20 cellular contexts compared by ENCODE assay signal in the genomic region with DNA sequence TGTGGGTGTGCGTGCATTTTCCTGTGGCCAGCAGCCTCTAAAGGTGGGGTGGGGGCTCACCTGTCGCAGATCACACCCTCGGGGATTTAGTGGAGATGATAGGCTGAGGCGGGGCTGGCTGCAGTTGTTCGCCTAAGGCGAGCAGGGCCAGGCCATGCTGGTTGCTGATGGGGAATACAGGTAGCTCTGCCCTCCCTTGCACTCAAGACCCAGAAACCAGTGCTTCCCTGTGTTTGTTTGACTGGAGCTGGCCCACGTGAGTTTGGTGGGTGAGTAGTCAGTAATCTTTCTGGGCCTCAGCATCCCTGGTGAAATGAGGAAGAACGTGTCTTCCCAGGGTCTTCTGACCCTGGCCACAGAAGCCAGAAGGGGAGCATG.
"Had no signal": no experiment of that assay in that cellular context is flagged by ENCODE, and none has a peak within 500 bp of the region (broad histone marks: within the 10 kb centered on the region; RNA-seq: fewer than 3 reads in every experiment).

No MANE protein-coding gene starts in this region.

- H3K9me3 ChIP-seq: breast epithelium, tibial artery had no signal

- H3K4me3 Mint-ChIP-seq: mesothelial cell of epicardium; natural killer cell treated with Interleukin-12 subunit alpha and Interleukin-12 subunit beta and Interleukin-15 and Interleukin-18, amount 100 ng/mL, for 72 hours; T-helper 1 cell treated with Interleukin-12 subunit alpha and Interleukin-12 subunit beta and Interleukin-4 antibody, amounts not matched to agents 30 μg/mL and 1 μg/mL, for 36 hours had no signal

- FAIRE-seq: islet of Langerhans had no signal

- H3K27me3 ChIP-seq: breast epithelium, foreskin keratinocyte, tibial artery had no signal

- H3K4me1 Mint-ChIP-seq: mesothelial cell of epicardium had no signal

- H3K27ac ChIP-seq: breast epithelium, foreskin keratinocyte, tibial artery, VCaP had no signal

- H3K27ac Mint-ChIP-seq: mesothelial cell of epicardium; natural killer cell treated with Interleukin-12 subunit alpha and Interleukin-12 subunit beta and Interleukin-15 and Interleukin-18, amount 100 ng/mL, for 72 hours; T-helper 1 cell treated with Interleukin-12 subunit alpha and Interleukin-12 subunit beta and Interleukin-4 antibody, amounts not matched to agents 30 μg/mL and 1 μg/mL, for 36 hours had no signal

- H3K4me1 ChIP-seq: breast epithelium, foreskin keratinocyte had no signal

- DNase-seq: activated CD4-positive, CD25-positive, alpha-beta regulatory T cell treated with anti-CD3 and anti-CD28 coated beads, Interleukin-2, amount 50 U/mL, for 72 hours; activated CD8-positive, alpha-beta memory T cell treated with anti-CD3 and anti-CD28 coated beads for 24 hours; activated naive CD4-positive, alpha-beta T cell; foreskin keratinocyte; glutamatergic neuron; hippocampal formation; posterior cingulate gyrus; retina; stimulated activated CD4-positive, alpha-beta T cell treated with anti-CD3 and anti-CD28 coated beads, Interleukin-12 subunit alpha, Interleukin-12 subunit beta, amount 100 ng/mL, for 4 hours; stimulated activated CD4-positive, alpha-beta T cell treated with anti-CD3 and anti-CD28 coated beads, Interleukin-1b, Interleukin-23, amount 100 ng/mL, for 48 hours; stimulated activated CD8-positive, alpha-beta memory T cell treated with anti-CD3 and anti-CD28 coated beads, Interleukin-4, amount 100 ng/mL, for 48 hours; stimulated activated naive CD4-positive, alpha-beta T cell; tibial artery had no signal

- H3K27me3 Mint-ChIP-seq: natural killer cell treated with Interleukin-12 subunit alpha and Interleukin-12 subunit beta and Interleukin-15 and Interleukin-18, amount 100 ng/mL, for 72 hours had no signal

- H3K9me3 Mint-ChIP-seq: mesothelial cell of epicardium; natural killer cell treated with Interleukin-12 subunit alpha and Interleukin-12 subunit beta and Interleukin-15 and Interleukin-18, amount 100 ng/mL, for 72 hours; T-helper 1 cell treated with Interleukin-12 subunit alpha and Interleukin-12 subunit beta and Interleukin-4 antibody, amounts not matched to agents 30 μg/mL and 1 μg/mL, for 36 hours had no signal

- H3K4me3 ChIP-seq: breast epithelium, lung, tibial artery had no signal
